In the genomic region with DNA sequence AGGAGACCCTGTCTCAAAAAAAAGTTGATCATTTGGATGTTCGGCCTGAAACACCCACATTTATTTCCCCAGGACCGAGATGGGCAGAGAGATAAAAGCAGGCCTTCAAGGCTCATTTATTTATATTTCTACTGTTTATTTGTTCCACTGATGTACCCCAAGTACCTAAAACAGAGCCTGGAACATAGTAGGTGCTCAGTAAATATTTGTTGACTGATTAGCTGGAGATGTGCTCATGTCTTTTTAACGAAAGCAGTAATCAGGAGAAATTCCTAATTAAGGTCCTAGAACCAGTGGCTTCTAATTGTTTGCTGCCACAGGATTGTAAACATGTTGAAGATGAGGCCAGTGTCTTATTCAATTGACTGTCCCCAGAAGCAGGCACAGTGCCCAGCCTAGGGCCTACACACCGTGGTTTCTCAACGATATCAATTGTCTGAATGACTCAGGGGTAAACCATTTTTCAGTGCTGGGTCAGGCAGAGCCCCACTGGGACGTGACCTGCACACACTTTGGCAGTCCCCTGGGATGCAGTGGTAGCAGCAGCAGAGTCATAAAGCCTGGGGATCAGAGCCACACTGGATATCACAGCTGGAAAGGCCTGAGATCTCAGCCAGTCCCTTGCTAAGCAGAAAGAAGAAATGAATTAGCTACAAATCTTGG, we compare ENCODE assay signal across 3 cellular contexts.
TF ChIP-seq lines count a peak whose summit lies in the region.

No MANE protein-coding gene starts in this region.

TF ChIP-seq in Ishikawa, 13 proteins besides CTCF, POLR2A, EP300 and RAD21:
- TF ChIP-seq, protein P1, sequence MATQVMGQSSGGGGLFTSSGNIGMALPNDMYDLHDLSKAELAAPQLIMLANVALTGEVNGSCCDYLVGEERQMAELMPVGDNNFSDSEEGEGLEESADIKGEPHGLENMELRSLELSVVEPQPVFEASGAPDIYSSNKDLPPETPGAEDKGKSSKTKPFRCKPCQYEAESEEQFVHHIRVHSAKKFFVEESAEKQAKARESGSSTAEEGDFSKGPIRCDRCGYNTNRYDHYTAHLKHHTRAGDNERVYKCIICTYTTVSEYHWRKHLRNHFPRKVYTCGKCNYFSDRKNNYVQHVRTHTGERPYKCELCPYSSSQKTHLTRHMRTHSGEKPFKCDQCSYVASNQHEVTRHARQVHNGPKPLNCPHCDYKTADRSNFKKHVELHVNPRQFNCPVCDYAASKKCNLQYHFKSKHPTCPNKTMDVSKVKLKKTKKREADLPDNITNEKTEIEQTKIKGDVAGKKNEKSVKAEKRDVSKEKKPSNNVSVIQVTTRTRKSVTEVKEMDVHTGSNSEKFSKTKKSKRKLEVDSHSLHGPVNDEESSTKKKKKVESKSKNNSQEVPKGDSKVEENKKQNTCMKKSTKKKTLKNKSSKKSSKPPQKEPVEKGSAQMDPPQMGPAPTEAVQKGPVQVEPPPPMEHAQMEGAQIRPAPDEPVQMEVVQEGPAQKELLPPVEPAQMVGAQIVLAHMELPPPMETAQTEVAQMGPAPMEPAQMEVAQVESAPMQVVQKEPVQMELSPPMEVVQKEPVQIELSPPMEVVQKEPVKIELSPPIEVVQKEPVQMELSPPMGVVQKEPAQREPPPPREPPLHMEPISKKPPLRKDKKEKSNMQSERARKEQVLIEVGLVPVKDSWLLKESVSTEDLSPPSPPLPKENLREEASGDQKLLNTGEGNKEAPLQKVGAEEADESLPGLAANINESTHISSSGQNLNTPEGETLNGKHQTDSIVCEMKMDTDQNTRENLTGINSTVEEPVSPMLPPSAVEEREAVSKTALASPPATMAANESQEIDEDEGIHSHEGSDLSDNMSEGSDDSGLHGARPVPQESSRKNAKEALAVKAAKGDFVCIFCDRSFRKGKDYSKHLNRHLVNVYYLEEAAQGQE (IDR thresholded peaks at IDR 0.05; ENCODE audit: low read depth), result no peak
- TF ChIP-seq TEAD4 (IDR thresholded peaks at IDR 0.05), result peak; percentile 36; the same call in 1 of the 2 replicates
- no peak for TF ChIP-seq FOXM1 (IDR thresholded peaks at IDR 0.05; ENCODE audit: borderline replicate concordance, low read depth)
- TF ChIP-seq EGR1 (IDR thresholded peaks at IDR 0.05), result no peak
- no peak for TF ChIP-seq ZBTB7A (IDR thresholded peaks at IDR 0.05; ENCODE audit: low read depth)
- TF ChIP-seq NFIC (IDR thresholded peaks at IDR 0.05), result peak; percentile 32; the same call in 1 of the 2 replicates
TF ChIP-seq in Ishikawa: peak in this region for 2.

TF ChIP-seq in GM12878, 131 proteins besides CTCF, POLR2A, EP300 and RAD21:
- TF ChIP-seq, protein P2, sequence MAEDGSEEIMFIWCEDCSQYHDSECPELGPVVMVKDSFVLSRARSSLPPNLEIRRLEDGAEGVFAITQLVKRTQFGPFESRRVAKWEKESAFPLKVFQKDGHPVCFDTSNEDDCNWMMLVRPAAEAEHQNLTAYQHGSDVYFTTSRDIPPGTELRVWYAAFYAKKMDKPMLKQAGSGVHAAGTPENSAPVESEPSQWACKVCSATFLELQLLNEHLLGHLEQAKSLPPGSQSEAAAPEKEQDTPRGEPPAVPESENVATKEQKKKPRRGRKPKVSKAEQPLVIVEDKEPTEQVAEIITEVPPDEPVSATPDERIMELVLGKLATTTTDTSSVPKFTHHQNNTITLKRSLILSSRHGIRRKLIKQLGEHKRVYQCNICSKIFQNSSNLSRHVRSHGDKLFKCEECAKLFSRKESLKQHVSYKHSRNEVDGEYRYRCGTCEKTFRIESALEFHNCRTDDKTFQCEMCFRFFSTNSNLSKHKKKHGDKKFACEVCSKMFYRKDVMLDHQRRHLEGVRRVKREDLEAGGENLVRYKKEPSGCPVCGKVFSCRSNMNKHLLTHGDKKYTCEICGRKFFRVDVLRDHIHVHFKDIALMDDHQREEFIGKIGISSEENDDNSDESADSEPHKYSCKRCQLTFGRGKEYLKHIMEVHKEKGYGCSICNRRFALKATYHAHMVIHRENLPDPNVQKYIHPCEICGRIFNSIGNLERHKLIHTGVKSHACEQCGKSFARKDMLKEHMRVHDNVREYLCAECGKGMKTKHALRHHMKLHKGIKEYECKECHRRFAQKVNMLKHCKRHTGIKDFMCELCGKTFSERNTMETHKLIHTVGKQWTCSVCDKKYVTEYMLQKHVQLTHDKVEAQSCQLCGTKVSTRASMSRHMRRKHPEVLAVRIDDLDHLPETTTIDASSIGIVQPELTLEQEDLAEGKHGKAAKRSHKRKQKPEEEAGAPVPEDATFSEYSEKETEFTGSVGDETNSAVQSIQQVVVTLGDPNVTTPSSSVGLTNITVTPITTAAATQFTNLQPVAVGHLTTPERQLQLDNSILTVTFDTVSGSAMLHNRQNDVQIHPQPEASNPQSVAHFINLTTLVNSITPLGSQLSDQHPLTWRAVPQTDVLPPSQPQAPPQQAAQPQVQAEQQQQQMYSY (CRISPR knock-in tag; IDR thresholded peaks at IDR 0.05), result no peak
- TF ChIP-seq ZNF384 (IDR thresholded peaks at IDR 0.05; ENCODE audit: borderline replicate concordance, low read depth, low read length), result no peak
- TF ChIP-seq, protein P3, sequence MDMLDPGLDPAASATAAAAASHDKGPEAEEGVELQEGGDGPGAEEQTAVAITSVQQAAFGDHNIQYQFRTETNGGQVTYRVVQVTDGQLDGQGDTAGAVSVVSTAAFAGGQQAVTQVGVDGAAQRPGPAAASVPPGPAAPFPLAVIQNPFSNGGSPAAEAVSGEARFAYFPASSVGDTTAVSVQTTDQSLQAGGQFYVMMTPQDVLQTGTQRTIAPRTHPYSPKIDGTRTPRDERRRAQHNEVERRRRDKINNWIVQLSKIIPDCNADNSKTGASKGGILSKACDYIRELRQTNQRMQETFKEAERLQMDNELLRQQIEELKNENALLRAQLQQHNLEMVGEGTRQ (IDR thresholded peaks at IDR 0.05; ENCODE audit: borderline replicate concordance, low read depth, low read length), result no peak
- no peak for TF ChIP-seq MTA3 (IDR thresholded peaks at IDR 0.05; ENCODE audit: borderline replicate concordance, low read length)
- peak; percentile 64 for TF ChIP-seq MEF2B (IDR thresholded peaks at IDR 0.05; ENCODE audit: partially characterized antibody, poor library complexity, severe bottlenecking)
- no peak for TF ChIP-seq SREBF1 (IDR thresholded peaks at IDR 0.05; ENCODE audit: low read length)
- TF ChIP-seq SMC3 (IDR thresholded peaks at IDR 0.05; ENCODE audit: borderline replicate concordance, low read length), result no peak
- TF ChIP-seq NFIC (IDR thresholded peaks at IDR 0.05; ENCODE audit: low read depth, low read length), result no peak
- TF ChIP-seq WRNIP1 (IDR thresholded peaks at IDR 0.05; ENCODE audit: borderline replicate concordance, low read depth, low read length), result no peak
- TF ChIP-seq, protein P4, sequence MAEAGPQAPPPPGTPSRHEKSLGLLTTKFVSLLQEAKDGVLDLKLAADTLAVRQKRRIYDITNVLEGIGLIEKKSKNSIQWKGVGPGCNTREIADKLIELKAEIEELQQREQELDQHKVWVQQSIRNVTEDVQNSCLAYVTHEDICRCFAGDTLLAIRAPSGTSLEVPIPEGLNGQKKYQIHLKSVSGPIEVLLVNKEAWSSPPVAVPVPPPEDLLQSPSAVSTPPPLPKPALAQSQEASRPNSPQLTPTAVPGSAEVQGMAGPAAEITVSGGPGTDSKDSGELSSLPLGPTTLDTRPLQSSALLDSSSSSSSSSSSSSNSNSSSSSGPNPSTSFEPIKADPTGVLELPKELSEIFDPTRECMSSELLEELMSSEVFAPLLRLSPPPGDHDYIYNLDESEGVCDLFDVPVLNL (IDR thresholded peaks at IDR 0.05; ENCODE audit: low read depth, low read length), result no peak
- TF ChIP-seq ZNF622 (IDR thresholded peaks at IDR 0.05), result no peak
- no peak for TF ChIP-seq SRF (IDR thresholded peaks at IDR 0.05; ENCODE audit: low read depth in 2 of 2, low read length in 2 of 2)
- TF ChIP-seq, protein P5, sequence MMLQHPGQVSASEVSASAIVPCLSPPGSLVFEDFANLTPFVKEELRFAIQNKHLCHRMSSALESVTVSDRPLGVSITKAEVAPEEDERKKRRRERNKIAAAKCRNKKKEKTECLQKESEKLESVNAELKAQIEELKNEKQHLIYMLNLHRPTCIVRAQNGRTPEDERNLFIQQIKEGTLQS (IDR thresholded peaks at IDR 0.05; ENCODE audit: borderline replicate concordance, extremely low read depth, low read depth, low read length), result no peak
- TF ChIP-seq NR2F1 (conservative IDR thresholded peaks at IDR 0.05), result peak; percentile 87
- TF ChIP-seq MTA2 (IDR thresholded peaks at IDR 0.05; ENCODE audit: low read depth), result no peak
- no peak for TF ChIP-seq NBN (IDR thresholded peaks at IDR 0.05)

TF ChIP-seq in HepG2, 621 proteins besides CTCF, POLR2A, EP300 and RAD21:
- TF ChIP-seq FOSL2 (CRISPR knock-in tag; IDR thresholded peaks at IDR 0.05), result peak; percentile 83
- TF ChIP-seq, protein P6, sequence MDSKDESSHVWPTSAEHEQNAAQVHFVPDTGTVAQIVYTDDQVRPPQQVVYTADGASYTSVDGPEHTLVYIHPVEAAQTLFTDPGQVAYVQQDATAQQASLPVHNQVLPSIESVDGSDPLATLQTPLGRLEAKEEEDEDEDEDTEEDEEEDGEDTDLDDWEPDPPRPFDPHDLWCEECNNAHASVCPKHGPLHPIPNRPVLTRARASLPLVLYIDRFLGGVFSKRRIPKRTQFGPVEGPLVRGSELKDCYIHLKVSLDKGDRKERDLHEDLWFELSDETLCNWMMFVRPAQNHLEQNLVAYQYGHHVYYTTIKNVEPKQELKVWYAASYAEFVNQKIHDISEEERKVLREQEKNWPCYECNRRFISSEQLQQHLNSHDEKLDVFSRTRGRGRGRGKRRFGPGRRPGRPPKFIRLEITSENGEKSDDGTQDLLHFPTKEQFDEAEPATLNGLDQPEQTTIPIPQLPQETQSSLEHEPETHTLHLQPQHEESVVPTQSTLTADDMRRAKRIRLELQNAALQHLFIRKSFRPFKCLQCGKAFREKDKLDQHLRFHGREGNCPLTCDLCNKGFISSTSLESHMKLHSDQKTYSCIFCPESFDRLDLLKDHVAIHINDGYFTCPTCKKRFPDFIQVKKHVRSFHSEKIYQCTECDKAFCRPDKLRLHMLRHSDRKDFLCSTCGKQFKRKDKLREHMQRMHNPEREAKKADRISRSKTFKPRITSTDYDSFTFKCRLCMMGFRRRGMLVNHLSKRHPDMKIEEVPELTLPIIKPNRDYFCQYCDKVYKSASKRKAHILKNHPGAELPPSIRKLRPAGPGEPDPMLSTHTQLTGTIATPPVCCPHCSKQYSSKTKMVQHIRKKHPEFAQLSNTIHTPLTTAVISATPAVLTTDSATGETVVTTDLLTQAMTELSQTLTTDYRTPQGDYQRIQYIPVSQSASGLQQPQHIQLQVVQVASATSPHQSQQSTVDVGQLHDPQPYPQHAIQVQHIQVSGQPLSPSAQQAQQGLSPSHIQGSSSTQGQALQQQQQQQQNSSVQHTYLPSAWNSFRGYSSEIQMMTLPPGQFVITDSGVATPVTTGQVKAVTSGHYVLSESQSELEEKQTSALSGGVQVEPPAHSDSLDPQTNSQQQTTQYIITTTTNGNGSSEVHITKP (CRISPR knock-in tag; IDR thresholded peaks at IDR 0.05; ENCODE audit: low read depth), result 0 out of 2 replicates have a peak, but pooled peaks have one; percentile 56
- no peak for TF ChIP-seq RXRA (CRISPR knock-in tag; IDR thresholded peaks at IDR 0.05)
